24 cellular contexts compared by ENCODE assay signal in genomic region chr4:138540056-138540800, GRCh38.
DNase-seq lines count a peak whose midpoint lies in the region; ATAC-seq, FAIRE-seq and TF ChIP-seq lines count a peak whose summit lies in the region.
"Had no signal": no experiment of that assay in that cellular context is flagged by ENCODE, and none has a peak within 500 bp of the region (broad histone marks: within the 10 kb centered on the region; RNA-seq: fewer than 3 reads in every experiment).

No MANE protein-coding gene starts in this region.

- H3K4ac ChIP-seq in H9 (ENCODE audit: low read depth, low read length), result no peak overlapping the region

- no peak overlapping the region for H2BK12ac ChIP-seq in H9 (ENCODE audit: insufficient read length, low read depth, low read length)

- no peak overlapping the region for H3K14ac ChIP-seq in H9 (ENCODE audit: insufficient read depth, low read length)

- intact Hi-C loops in thyroid gland (cut with DNase I), result no loop called here
- intact Hi-C loops in activated CD8-positive, alpha-beta T cell treated with anti-CD3 and anti-CD28 coated beads for 36 hours (cut with micrococcal nuclease), result no loop called here

- H3K27ac Mint-ChIP-seq in H9 (no peak overlapping the region), astrocyte (ENCODE audit: unreplicated experiment) (no peak overlapping the region)
- H3K27ac Mint-ChIP-seq in activated CD8-positive, alpha-beta T cell treated with anti-CD3 and anti-CD28 coated beads for 36 hours, result no peak overlapping the region
- H3K27ac Mint-ChIP-seq: brain, CD14-positive monocyte, endodermal cell had no signal

- no peak overlapping the region for H3K27ac ChIP-seq in H9 (ENCODE audit: insufficient read length, low read depth, low read length)
- H3K27ac ChIP-seq in astrocyte (ENCODE audit: low read depth, low read length), result no peak overlapping the region
- no peak overlapping the region for H3K27ac ChIP-seq in thyroid gland
- H3K27ac ChIP-seq: A549, SJSA1 had no signal

- H4K5ac ChIP-seq in H9 (ENCODE audit: insufficient read length, low read depth, low read length), result no peak overlapping the region

- no peak for ATAC-seq in activated CD8-positive, alpha-beta T cell treated with anti-CD3 and anti-CD28 coated beads for 36 hours
- ATAC-seq: A549; activated T-cell treated with anti-CD3 and anti-CD28 coated beads, Interleukin-2, amount 50 U/mL, for 4 hours; K562; sciatic nerve had no signal

- H4K91ac ChIP-seq in H9 (ENCODE audit: insufficient read length, low read depth, low read length), result no peak overlapping the region

- H3K23ac ChIP-seq in H9 (ENCODE audit: insufficient read length, low read depth, low read length), result no peak overlapping the region

- H3K27me3 Mint-ChIP-seq in H9 (ENCODE audit: low read depth), result no peaks in the 10 kb centered on the region; the same call in 1 of the 2 replicates
- no peaks in the 10 kb centered on the region for H3K27me3 Mint-ChIP-seq in astrocyte (ENCODE audit: low read depth, unreplicated experiment)
- no peaks in the 10 kb centered on the region for H3K27me3 Mint-ChIP-seq in activated CD8-positive, alpha-beta T cell treated with anti-CD3 and anti-CD28 coated beads for 36 hours
- H3K27me3 Mint-ChIP-seq: brain had no signal

- no peaks in the 10 kb centered on the region for H3K36me3 ChIP-seq in astrocyte (ENCODE audit: insufficient read depth, low read length)
- no peaks in the 10 kb centered on the region for H3K36me3 ChIP-seq in thyroid gland
- H3K36me3 ChIP-seq: SJSA1 had no signal

- H3K23me2 ChIP-seq in H9 (ENCODE audit: insufficient read length, low read depth, low read length, poor library complexity, severe bottlenecking), result no peaks in the 10 kb centered on the region

- no peak for TF ChIP-seq CTCF in AG04449 (IDR thresholded peaks at IDR 0.05; ENCODE audit: insufficient read depth, low read length, missing control alignments)
- TF ChIP-seq CTCF in H9 (conservative IDR thresholded peaks at IDR 0.05), result no peak
- TF ChIP-seq CTCF in astrocyte (IDR thresholded peaks at IDR 0.05; ENCODE audit: insufficient read depth, low read depth, low read length), result no peak
- no peak for TF ChIP-seq CTCF in thyroid gland (IDR thresholded peaks at IDR 0.05)
- TF ChIP-seq CTCF in activated CD8-positive, alpha-beta T cell treated with anti-CD3 and anti-CD28 coated beads for 36 hours (IDR thresholded peaks at IDR 0.05), result no peak

- no peak overlapping the region for H3K56ac ChIP-seq in H9 (ENCODE audit: insufficient read length, low read depth, low read length)

- H3K36me3 Mint-ChIP-seq in H9 (ENCODE audit: insufficient read depth in 1 of 3, low read depth in 3 of 3), result peaks cover 0 to 8% (median 1%) of the 10 kb centered on the region in 3 experiments; a peak in 2 of 7 replicates
- no peaks in the 10 kb centered on the region for H3K36me3 Mint-ChIP-seq in astrocyte (ENCODE audit: low read depth, unreplicated experiment)
- H3K36me3 Mint-ChIP-seq in activated CD8-positive, alpha-beta T cell treated with anti-CD3 and anti-CD28 coated beads for 36 hours (ENCODE audit: low read depth), result no peaks in the 10 kb centered on the region
- H3K36me3 Mint-ChIP-seq: brain, CD14-positive monocyte had no signal

- no peaks in the 10 kb centered on the region for H3K79me2 ChIP-seq in H9 (ENCODE audit: insufficient read depth, low read length)
- no peaks in the 10 kb centered on the region for H3K79me2 ChIP-seq in astrocyte (ENCODE audit: insufficient read depth, low read length)

- no peak overlapping the region for H3T11ph ChIP-seq in H9 (ENCODE audit: low read length)

- no peak overlapping the region for H3K9ac ChIP-seq in H9 (ENCODE audit: extremely low read depth, insufficient read length, low read length)
- H3K9ac ChIP-seq in astrocyte (ENCODE audit: low read length), result no peak overlapping the region

- H3K4me1 Mint-ChIP-seq in H9 (peaks cover 4 to 7% of the 10 kb centered on the region in 2 experiments; a peak in 2 of 4 replicates), astrocyte (ENCODE audit: low read depth, unreplicated experiment) (peaks cover 22% of the 10 kb centered on the region)
- H3K4me1 Mint-ChIP-seq in activated CD8-positive, alpha-beta T cell treated with anti-CD3 and anti-CD28 coated beads for 36 hours (ENCODE audit: low read depth), result no peaks in the 10 kb centered on the region
- H3K4me1 Mint-ChIP-seq: brain, CD14-positive monocyte, endodermal cell had no signal

- peaks cover 6% of the 10 kb centered on the region in 2 experiments; a peak in 3 of 5 replicates for H3K9me3 Mint-ChIP-seq in H9
- H3K9me3 Mint-ChIP-seq in astrocyte (ENCODE audit: unreplicated experiment), result peaks cover 4% of the 10 kb centered on the region
- peaks cover 1% of the 10 kb centered on the region for H3K9me3 Mint-ChIP-seq in activated CD8-positive, alpha-beta T cell treated with anti-CD3 and anti-CD28 coated beads for 36 hours

- CTCF ChIA-PET in AG04449 (lab: Yijun Ruan, JAX), result no interaction called here
- CTCF ChIA-PET in activated CD8-positive, alpha-beta T cell treated with anti-CD3 and anti-CD28 coated beads for 36 hours (lab: Charles Lee), result no interaction called here

- no peaks in the 10 kb centered on the region for H3K4me1 ChIP-seq in H9 (ENCODE audit: insufficient read depth, low read length)
- no peaks in the 10 kb centered on the region for H3K4me1 ChIP-seq in astrocyte (ENCODE audit: insufficient read depth, low read length)
- no peaks in the 10 kb centered on the region for H3K4me1 ChIP-seq in thyroid gland
- H3K4me1 ChIP-seq: A549 had no signal

- peak; percentile 58 for FAIRE-seq in astrocyte (lab: Jason Lieb, UNC)
- FAIRE-seq: A549, colon, frontal cortex, G401.6, K562 had no signal

- no peak overlapping the region for H2AK5ac ChIP-seq in H9 (ENCODE audit: insufficient read length, low read length)

- H3K4me2 ChIP-seq in H9 (ENCODE audit: insufficient read depth, insufficient read length, low read length) (no peak overlapping the region), astrocyte (ENCODE audit: low read length) (peak overlapping the region; percentile 16)
- H3K4me2 ChIP-seq: A549 had no signal

- no peak overlapping the region for H2BK120ac ChIP-seq in H9 (ENCODE audit: low read depth, low read length, poor library complexity, severe bottlenecking)

- POLR2A ChIA-PET in AG04449 (lab: Yijun Ruan, JAX), result no interaction called here
- POLR2A ChIA-PET in activated CD8-positive, alpha-beta T cell treated with anti-CD3 and anti-CD28 coated beads for 36 hours (lab: Charles Lee), result no interaction called here

- H2BK5ac ChIP-seq in H9 (ENCODE audit: insufficient read length, low read length), result no peak overlapping the region

- H3K9me3 ChIP-seq in H9 (ENCODE audit: control insufficient read depth, low read depth, low read length) (no peaks in the 10 kb centered on the region), astrocyte (ENCODE audit: insufficient read depth, low read depth, low read length) (no peaks in the 10 kb centered on the region), thyroid gland (no peaks in the 10 kb centered on the region)
- H3K9me3 ChIP-seq: A549, SJSA1 had no signal

- WGBS in H9 (ENCODE audit: extremely low coverage, insufficient read length, low lambda C conversion rate), result no CpG with 5 or more reads among the region's 4 CpGs
- WGBS in thyroid gland, 2 donors, result 84% methylated on average over 4 of the region's 4 CpGs

- H3K4me3 Mint-ChIP-seq in H9, result no peak overlapping the region
- no peak overlapping the region for H3K4me3 Mint-ChIP-seq in astrocyte (ENCODE audit: unreplicated experiment)
- no peak overlapping the region for H3K4me3 Mint-ChIP-seq in activated CD8-positive, alpha-beta T cell treated with anti-CD3 and anti-CD28 coated beads for 36 hours
- H3K4me3 Mint-ChIP-seq: activated T-cell treated with anti-CD3 and anti-CD28 coated beads, Interleukin-2, amount 50 U/mL, for 4 hours; brain; CD14-positive monocyte; endodermal cell had no signal

- H4K20me1 ChIP-seq in H9 (ENCODE audit: control insufficient read depth, insufficient read depth, insufficient read length), result no peaks in the 10 kb centered on the region
- H4K20me1 ChIP-seq in astrocyte (ENCODE audit: insufficient read depth, low read length), result no peaks in the 10 kb centered on the region

- TF ChIP-seq POLR2A in thyroid gland (IDR thresholded peaks at IDR 0.05), result no peak

- DNase-seq in AG04449 (ENCODE audit: low read depth, low spot score) (peak; percentile 4), H9 (no peak), astrocyte (ENCODE audit: low read depth) (peak; percentile 59), foreskin melanocyte (peak; percentile 26), thyroid gland (no peak), hippocampal formation (lab: John Stamatoyannopoulos, UW) (no peak), NCI-H2081 treated with DMSO at 0.1 percent for 48 hours (lab: John Stamatoyannopoulos, UW) (no peak)
- no peak for DNase-seq in activated CD8-positive, alpha-beta T cell treated with anti-CD3 and anti-CD28 coated beads for 36 hours
- DNase-seq: activated CD4-positive, CD25-positive, alpha-beta regulatory T cell; activated naive CD4-positive, alpha-beta T cell treated with anti-CD3 and anti-CD28 coated beads, Interleukin-2, amount 50 U/mL, for 16 hours; activated T-cell treated with anti-CD3 and anti-CD28 coated beads, Interleukin-2, amount 50 U/mL, for 4 hours; endodermal cell; NCI-H1694; NCI-H774; occipital lobe had no signal

- no peak overlapping the region for H2AFZ ChIP-seq in H9 (ENCODE audit: low read length)
- peak overlapping the region; percentile 46 for H2AFZ ChIP-seq in astrocyte (ENCODE audit: low read depth, low read length)

- H3K79me1 ChIP-seq in H9 (ENCODE audit: insufficient read depth, low read depth, low read length, poor library complexity, severe bottlenecking), result no peaks in the 10 kb centered on the region

- no peak overlapping the region for H4K8ac ChIP-seq in H9 (replicated peaks; ENCODE audit: insufficient read length, low read depth, low read length)

- H3K27me3 ChIP-seq in H9 (ENCODE audit: insufficient read depth, low read length) (no peaks in the 10 kb centered on the region), astrocyte (ENCODE audit: insufficient read depth, low read length) (no peaks in the 10 kb centered on the region), thyroid gland (no peaks in the 10 kb centered on the region)
- H3K27me3 ChIP-seq: SJSA1 had no signal

- H3K4me3 ChIP-seq in AG04449 (ENCODE audit: low read depth, low read length) (no peak overlapping the region), astrocyte (ENCODE audit: insufficient read depth, low read depth, low read length) (no peak overlapping the region), thyroid gland (replicated peaks in 1 of 3) (no peak overlapping the region)
- H3K4me3 ChIP-seq: A549, K562, SJSA1 had no signal

- no peak overlapping the region for H2BK15ac ChIP-seq in H9 (ENCODE audit: low read depth, low read length)

- H2BK20ac ChIP-seq in H9 (ENCODE audit: low read depth, low read length, poor library complexity, severe bottlenecking), result peak overlapping the region; percentile 12

- no peak overlapping the region for H3K18ac ChIP-seq in H9 (ENCODE audit: insufficient read length, low read depth, low read length)

Comparison
In these comparisons a context has a peak if more than half of its experiments do, and no peak if none do; other contexts are left out.
1. DNase-seq: peak in AG04449 (single experiment), astrocyte (single experiment) and foreskin melanocyte (single experiment); none in H9 (single experiment), thyroid gland (0 of 2), hippocampal formation (0 of 2), NCI-H2081 treated with DMSO at 0.1 percent for 48 hours (single experiment) and activated CD8-positive, alpha-beta T cell treated with anti-CD3 and anti-CD28 coated beads for 36 hours (single experiment).